Comparison of ENCODE assay signal across 17 cellular contexts in the genomic region with DNA sequence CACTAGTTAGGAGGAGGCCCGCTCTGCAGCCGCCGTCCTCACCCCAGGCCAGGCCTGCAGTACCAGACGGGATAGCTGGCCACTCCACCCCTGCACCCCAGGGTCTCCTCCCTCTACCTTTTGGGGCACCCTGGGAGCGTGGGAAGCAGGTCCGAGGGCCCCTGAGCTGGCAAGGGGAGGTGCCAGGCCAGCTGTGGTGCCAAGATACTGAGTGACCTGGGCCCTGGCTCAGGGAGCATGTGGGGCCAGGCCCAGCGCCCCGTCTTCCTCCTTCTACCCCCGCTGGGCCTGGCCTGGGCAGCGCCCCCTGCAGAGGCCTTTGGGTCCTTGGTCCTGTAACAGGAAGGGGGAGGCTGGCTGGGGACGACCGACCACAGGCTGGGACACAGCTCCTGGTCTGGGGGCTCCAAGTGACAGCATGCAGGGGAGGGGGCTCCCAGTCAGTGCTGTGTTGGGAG. TPM values are rescaled to one million over a fixed set of nuclear protein-coding genes. Genes with fewer than 3 reads are reported as not detected.
DNase-seq lines count a peak whose midpoint lies in the region; ATAC-seq and TF ChIP-seq lines count a peak whose summit lies in the region.
"Had no signal": no experiment of that assay in that cellular context is flagged by ENCODE, and none has a peak within 500 bp of the region (broad histone marks: within the 10 kb centered on the region; RNA-seq: fewer than 3 reads in every experiment).

No MANE protein-coding gene starts in this region.

- no peaks in the 10 kb centered on the region for H3K9me2 ChIP-seq in PC-3 (replicated peaks; ENCODE audit: low read length)

- no peaks in the 10 kb centered on the region for H3K27me3 ChIP-seq in right cardiac atrium (ENCODE audit: control insufficient read depth, insufficient read depth)
- H3K27me3 ChIP-seq in PC-3 (ENCODE audit: low read length) = no peaks in the 10 kb centered on the region
- H3K27me3 ChIP-seq in left lung = no peaks in the 10 kb centered on the region
- H3K27me3 ChIP-seq in vagina = no peaks in the 10 kb centered on the region

- no peak for TF ChIP-seq CTCF in PC-3 (conservative IDR thresholded peaks at IDR 0.05; ENCODE audit: low read depth, low read length)
- no peak for TF ChIP-seq CTCF in left lung (IDR thresholded peaks at IDR 0.05)
- TF ChIP-seq CTCF in vagina (IDR thresholded peaks at IDR 0.05) = no peak

- no peaks in the 10 kb centered on the region for H3K9me3 ChIP-seq in right cardiac atrium (ENCODE audit: control insufficient read depth, low read length)
- H3K9me3 ChIP-seq in PC-3 (ENCODE audit: low read length) = no peaks in the 10 kb centered on the region
- H3K9me3 ChIP-seq in left lung = no peaks in the 10 kb centered on the region
- H3K9me3 ChIP-seq in vagina = no peaks in the 10 kb centered on the region

- POLR2A ChIA-PET in PC-3 (lab: Charles Lee; ENCODE audit: unreplicated experiment) = no interaction called here

- no peak for TF ChIP-seq POLR2A in vagina (IDR thresholded peaks at IDR 0.05)

- H3K27ac ChIP-seq in right cardiac atrium (ENCODE audit: low read length) (no peak overlapping the region), PC-3 (ENCODE audit: low read length) (no peak overlapping the region), left lung (peak overlapping the region in 1 of 2 donors; percentile 72), vagina (peak overlapping the region; percentile 21)

- peaks cover 4% of the 10 kb centered on the region for H3K79me2 ChIP-seq in PC-3 (ENCODE audit: low read length)

- H3K4me1 ChIP-seq in right cardiac atrium (ENCODE audit: control insufficient read depth, insufficient read depth, low read length) (no peaks in the 10 kb centered on the region), PC-3 (ENCODE audit: insufficient read depth, low read length) (no peaks in the 10 kb centered on the region), left lung (peaks cover 7 to 37% of the 10 kb centered on the region in 2 donors), vagina (peaks cover 29% of the 10 kb centered on the region)

- no peak overlapping the region for H2AFZ ChIP-seq in PC-3 (ENCODE audit: low read length)

- peak in 2 of 3 donors; percentile 50 to 58 for DNase-seq in right cardiac atrium
- DNase-seq in cardiac septum (ENCODE audit: low spot score) = no peak
- DNase-seq in PC-3 = no peak
- no peak for DNase-seq in left lung
- DNase-seq in vagina (ENCODE audit: extremely low spot score in 2 of 2) = no peak
- DNase-seq in NOMO-1 (lab: John Stamatoyannopoulos, UW; ENCODE audit: unreplicated experiment in 2 of 2) = no peak
- DNase-seq in NCI-H2081 treated with DMSO at 0.1 percent for 48 hours (lab: John Stamatoyannopoulos, UW) = no peak
- DNase-seq: activated CD4-positive, alpha-beta memory T cell treated with anti-CD3 and anti-CD28 coated beads for 36 hours; activated effector memory CD4-positive, alpha-beta T cell treated with anti-CD3 and anti-CD28 coated beads, Interleukin-2, amount 50 U/mL, for 16 hours; CD8-positive, alpha-beta memory T cell; foreskin fibroblast; hippocampal formation; NCI-H146; stimulated activated CD4-positive, alpha-beta T cell treated with anti-CD3 and anti-CD28 coated beads, Interleukin-12 subunit alpha, Interleukin-12 subunit beta, amount 100 ng/mL, for 4 hours; stimulated activated CD8-positive, alpha-beta memory T cell treated with anti-CD3 and anti-CD28 coated beads, Interleukin-4, amount 100 ng/mL, for 48 hours had no signal

- H3K9ac ChIP-seq in PC-3 (ENCODE audit: low read length) = no peak overlapping the region

- intact Hi-C loops in right cardiac atrium (cut with DNase I) = loop anchor here in 1 of 4 donors (10.0 kb wide), 1 partner anchor 53 kb away; no protein-coding TSS in a partner anchor
- intact Hi-C loops in cardiac septum (cut with DNase I) = no loop called here
- intact Hi-C loops in PC-3 (cut with micrococcal nuclease) = no loop called here
- intact Hi-C loops in left lung (cut with DNase I) = no loop called here
- intact Hi-C loops in vagina (cut with DNase I) = loop anchor here (10.0 kb wide), 1 partner anchor 133 kb away; no protein-coding TSS in a partner anchor

- H3K4me2 ChIP-seq in PC-3 (ENCODE audit: low read length) = no peak overlapping the region

- CTCF ChIA-PET in PC-3 (lab: Charles Lee) = no interaction called here

- no TSS peak for BruUV-seq in PC-3 (replicated peaks; lab: Mats Ljungman, UMichigan)

- no peak overlapping the region for H3K4me3 ChIP-seq in right cardiac atrium (ENCODE audit: low read length)
- H3K4me3 ChIP-seq in PC-3 (ENCODE audit: low read length) = no peak overlapping the region
- no peak overlapping the region for H3K4me3 ChIP-seq in left lung
- no peak overlapping the region for H3K4me3 ChIP-seq in vagina

- H3F3A ChIP-seq in PC-3 (ENCODE audit: low read length, unreplicated experiment) = no peaks in the 10 kb centered on the region

- H3K36me3 ChIP-seq in PC-3 (ENCODE audit: low read depth, low read length) (no peaks in the 10 kb centered on the region), left lung (peaks cover 0 to 82% of the 10 kb centered on the region in 2 donors), vagina (peaks cover 0 to 26% of the 10 kb centered on the region in 2 donors)

- ATAC-seq in right cardiac atrium = peak in 1 of 2 donors; percentile 2
- 0 out of 2 replicates have a peak, but pooled peaks have one; percentile 15 for ATAC-seq in PC-3
- peak; percentile 4 for ATAC-seq in left lung
- ATAC-seq in HG03139 (IDR thresholded peaks at IDR 0.05; ENCODE audit: unreplicated experiment) = no peak

- H4K20me1 ChIP-seq in PC-3 (ENCODE audit: low read length) = no peaks in the 10 kb centered on the region

- WGBS in right cardiac atrium = 82% methylated on average over 12 of the region's 12 CpGs

RNA-seq across cellular contexts. Expression of gene PAM16, which starts 13.0 kb away (rescaled TPM):
- total RNA-seq in right cardiac atrium (10 to 100 TPM; 57.6 to 61.9 (median 59.7) TPM), cardiac septum (43.3 TPM), PC-3 (2014; rRNA removed) (91.2 and 95.5 TPM in 2 replicates), left lung (10 to 100 TPM; 26.2 to 44.6 TPM), vagina (76.1 TPM)
- 131 TPM for polyA plus RNA-seq in right cardiac atrium

RNA-seq across cellular contexts. Expression of gene GLIS2, which starts 22.3 kb away (rescaled TPM):
- total RNA-seq in right cardiac atrium (10 to 100 TPM; 20.0 to 34.6 (median 33.1) TPM), cardiac septum (31.4 TPM), PC-3 (2014; rRNA removed) (2.1 and 5.9 TPM in 2 replicates), left lung (10 to 100 TPM; 28.9 to 31.0 TPM), vagina (6.9 TPM)
- 15.2 TPM for polyA plus RNA-seq in right cardiac atrium
- polyA plus RNA-seq: CD8-positive, alpha-beta memory T cell; IgD-negative memory B cell had no signal

RNA-seq across cellular contexts. Expression of gene VASN, which starts 33.5 kb away (rescaled TPM):
- 10 to 100 TPM; 11.4 to 21.3 (median 13.6) TPM for total RNA-seq in right cardiac atrium
- 10.7 TPM for polyA plus RNA-seq in right cardiac atrium
- 6.3 TPM for total RNA-seq in cardiac septum
- 12.2 and 13.6 TPM in 2 replicates for total RNA-seq in PC-3 (2014; rRNA removed)
- total RNA-seq in left lung = 10 to 100 TPM; 24.5 to 28.3 TPM
- 37.6 TPM for total RNA-seq in vagina
- polyA plus RNA-seq: CD8-positive, alpha-beta memory T cell had no signal

Comparison
In these comparisons a context has a peak if more than half of its experiments do, and no peak if none do; other contexts are left out.
1. DNase-seq: peak in right cardiac atrium (2 of 3); none in cardiac septum (single experiment), PC-3 (single experiment), left lung (0 of 2), vagina (0 of 2), NOMO-1 (0 of 2) and NCI-H2081 treated with DMSO at 0.1 percent for 48 hours (single experiment).